10 cellular contexts compared by ENCODE assay signal in genomic region chr16:11546522-11547485, GRCh38. TPM values are rescaled to one million over a fixed set of nuclear protein-coding genes. Genes with fewer than 3 reads are reported as not detected.
DNase-seq lines count a peak whose midpoint lies in the region; ATAC-seq, FAIRE-seq and TF ChIP-seq lines count a peak whose summit lies in the region.
"Had no signal": no experiment of that assay in that cellular context is flagged by ENCODE, and none has a peak within 500 bp of the region (broad histone marks: within the 10 kb centered on the region; RNA-seq: fewer than 3 reads in every experiment).

No MANE protein-coding gene starts in this region.

- H3K27ac ChIP-seq in gastroesophageal sphincter (peak overlapping the region; percentile 45 to 75 (median 68)), stomach smooth muscle (ENCODE audit: low read length) (peak overlapping the region; percentile 56)

- peaks cover 29% of the 10 kb centered on the region for H3K36me3 ChIP-seq in adipocyte (ENCODE audit: control insufficient read depth, insufficient read depth, low read length, severe bottlenecking)
- peaks cover 0 to 39% of the 10 kb centered on the region in 2 donors for H3K36me3 ChIP-seq in gastroesophageal sphincter
- peaks cover 5 to 13% of the 10 kb centered on the region in 2 donors for H3K36me3 ChIP-seq in stomach smooth muscle (ENCODE audit: control insufficient read depth in 2 of 2, insufficient read depth in 2 of 2, low read length in 2 of 2)

- TF ChIP-seq EP300 in gastroesophageal sphincter (IDR thresholded peaks at IDR 0.05), result no peak

- H3K9ac ChIP-seq in adipocyte (ENCODE audit: low read length) (no peak overlapping the region), stomach smooth muscle (ENCODE audit: low read length in 2 of 2) (peak overlapping the region in 1 of 2 donors; percentile 37)

- 19 to 40% methylated on average over 10 to 12 of the region's 12 CpGs for WGBS in gastroesophageal sphincter (ENCODE audit: low coverage in 1 of 2), 2 donors

- H3K27me3 ChIP-seq in adipocyte (replicated peaks; ENCODE audit: control insufficient read depth, insufficient read depth, low read length) (no peaks in the 10 kb centered on the region), gastroesophageal sphincter (no peaks in the 10 kb centered on the region), stomach smooth muscle (ENCODE audit: control insufficient read depth in 1 of 2, insufficient read depth in 2 of 2, low read length in 2 of 2) (no peaks in the 10 kb centered on the region)

- H3K4me3 ChIP-seq in adipocyte (ENCODE audit: low read length) (no peak overlapping the region), gastroesophageal sphincter (no peak overlapping the region), stomach smooth muscle (ENCODE audit: low read length in 2 of 2) (no peak overlapping the region)

- no peak for FAIRE-seq in GM12891 (lab: Jason Lieb, UNC)

- DNase-seq in GM12891 (ENCODE audit: insufficient read length, low spot score) (no peak), adipocyte (ENCODE audit: low read depth) (peak; percentile 71), NCI-H1105 treated with DMSO at 0.1 percent for 48 hours (lab: John Stamatoyannopoulos, UW) (no peak)
- DNase-seq: dermis blood vessel endothelial cell, NCI-H526 treated with DMSO at 0.1 percent for 48 hours had no signal

- ATAC-seq in gastroesophageal sphincter, result peak; percentile 65
- ATAC-seq in GM19023 (IDR thresholded peaks at IDR 0.05; ENCODE audit: unreplicated experiment), result no peak
- ATAC-seq in HG03439 (IDR thresholded peaks at IDR 0.05; ENCODE audit: unreplicated experiment), result no peak
- no peak for ATAC-seq in GM18498 (IDR thresholded peaks at IDR 0.05; ENCODE audit: unreplicated experiment)

- no peaks in the 10 kb centered on the region for H3K9me3 ChIP-seq in adipocyte (ENCODE audit: control insufficient read depth, low read length)
- peaks cover 0 to 7% (median 0%) of the 10 kb centered on the region in 3 donors for H3K9me3 ChIP-seq in gastroesophageal sphincter
- no peaks in the 10 kb centered on the region for H3K9me3 ChIP-seq in stomach smooth muscle (ENCODE audit: control insufficient read depth in 2 of 2, low read length in 2 of 2)

- TF ChIP-seq CTCF in gastroesophageal sphincter (IDR thresholded peaks at IDR 0.05), result no peak

- H3K4me1 ChIP-seq in adipocyte (ENCODE audit: control insufficient read depth, insufficient read depth, low read length), result peaks cover 11% of the 10 kb centered on the region
- peaks cover 0 to 15% (median 0%) of the 10 kb centered on the region in 3 donors for H3K4me1 ChIP-seq in gastroesophageal sphincter
- H3K4me1 ChIP-seq in stomach smooth muscle (ENCODE audit: control insufficient read depth, insufficient read depth, low read length), result no peaks in the 10 kb centered on the region

- TF ChIP-seq POLR2A in GM12891 (IDR thresholded peaks at IDR 0.05; ENCODE audit: low read depth, low read length) (no peak), gastroesophageal sphincter (IDR thresholded peaks at IDR 0.05) (no peak)

TF ChIP-seq in GM12891, 5 proteins besides CTCF, POLR2A, EP300 and RAD21:
- TF ChIP-seq TAF1 (IDR thresholded peaks at IDR 0.05; ENCODE audit: low read depth, low read length) (no peak), POLR2AphosphoS5 (IDR thresholded peaks at IDR 0.05; ENCODE audit: low read depth, low read length) (peak; percentile 44; the same call in 1 of the 2 replicates), SPI1 (IDR thresholded peaks at IDR 0.05; ENCODE audit: low read depth, low read length) (no peak)

RNA-seq across cellular contexts. Expression of gene LITAF, which starts 39.9 kb away (rescaled TPM):
- polyA plus RNA-seq in GM12891 (2012; ENCODE audit: low read depth, missing spikeins), result 159 TPM
- 10 to 100 TPM; 31.6 to 95.0 (median 44.5) TPM for total RNA-seq in gastroesophageal sphincter
